23 cellular contexts compared by ENCODE assay signal in genomic region chr20:20139403-20139802, GRCh38.
DNase-seq lines count a peak whose midpoint lies in the region; ATAC-seq and TF ChIP-seq lines count a peak whose summit lies in the region.
"Had no signal": no experiment of that assay in that cellular context is flagged by ENCODE, and none has a peak within 500 bp of the region (broad histone marks: within the 10 kb centered on the region; RNA-seq: fewer than 3 reads in every experiment).

No MANE protein-coding gene starts in this region.

- 27 to 51% (median 27%) methylated on average over 5 of the region's 5 CpGs for WGBS in psoas muscle, 3 donors

- no peak for TF ChIP-seq CTCF in psoas muscle (IDR thresholded peaks at IDR 0.05)

- H3K36me3 ChIP-seq in psoas muscle (ENCODE audit: insufficient read depth in 1 of 2, low read depth in 1 of 2) = peaks cover 0 to 7% of the 10 kb centered on the region in 2 donors

- intact Hi-C loops in psoas muscle (cut with DNase I) = loop anchor here (5.0 to 10.0 kb wide), 3 partner anchors 47 to 95 kb away; no protein-coding TSS in a partner anchor

- no peaks in the 10 kb centered on the region for H3K27me3 ChIP-seq in psoas muscle (ENCODE audit: insufficient read depth in 3 of 3, low read length in 2 of 3)

- peak overlapping the region; percentile 80 for H3K27ac ChIP-seq in psoas muscle
- H3K27ac ChIP-seq: 22Rv1, RWPE1 had no signal

- ATAC-seq in psoas muscle = peak in 2 of 4 donors; percentile 49 to 50
- ATAC-seq: Panc1 had no signal

- H3K4me1 ChIP-seq in psoas muscle = peaks cover 26% of the 10 kb centered on the region

- DNase-seq in NCI-H748 (lab: John Stamatoyannopoulos, UW; ENCODE audit: unreplicated experiment) (peak; percentile 31), NCI-H748 treated with DMSO at 0.1 percent for 48 hours (lab: John Stamatoyannopoulos, UW) (no peak), D341Med (ENCODE audit: low spot score) (peak; percentile 65), NCI-H2171 (lab: John Stamatoyannopoulos, UW) (peak; percentile 50), psoas muscle (no peak), NCI-H345 treated with DMSO at 0.1 percent for 48 hours (lab: John Stamatoyannopoulos, UW; ENCODE audit: unreplicated experiment) (no peak), SK-N-DZ (ENCODE audit: low spot score) (no peak), NCI-H2081 treated with DMSO at 0.1 percent for 48 hours (lab: John Stamatoyannopoulos, UW) (no peak)
- DNase-seq: Calu3, DMS153, H7, NCI-H1048, NCI-H1417 treated with DMSO at 0.1 percent for 48 hours, NCI-H187 treated with DMSO at 0.1 percent for 48 hours, NCI-H2227 treated with DMSO at 0.1 percent for 48 hours, NCI-H510A, NCI-H774, SIG-M5, SK-N-SH, SW 1271 had no signal

- H3K4me3 ChIP-seq in psoas muscle = peak overlapping the region; percentile 24

- no peaks in the 10 kb centered on the region for H3K9me3 ChIP-seq in psoas muscle
- H3K9me3 ChIP-seq: SK-N-SH had no signal

Comparison
In these comparisons a context has a peak if more than half of its experiments do, and no peak if none do; other contexts are left out.
1. DNase-seq: peak in NCI-H748 (single experiment), D341Med (single experiment) and NCI-H2171 (single experiment); none in NCI-H748 treated with DMSO at 0.1 percent for 48 hours (single experiment), psoas muscle (0 of 2), NCI-H345 treated with DMSO at 0.1 percent for 48 hours (single experiment), SK-N-DZ (single experiment) and NCI-H2081 treated with DMSO at 0.1 percent for 48 hours (single experiment).